10 cellular contexts compared by ENCODE assay signal in genomic region chr12:6347367-6348338, GRCh38. TPM values are rescaled to one million over a fixed set of nuclear protein-coding genes. Genes with fewer than 3 reads are reported as not detected.
DNase-seq lines count a peak whose midpoint lies in the region; ATAC-seq and TF ChIP-seq lines count a peak whose summit lies in the region.
"Had no signal": no experiment of that assay in that cellular context is flagged by ENCODE, and none has a peak within 500 bp of the region (broad histone marks: within the 10 kb centered on the region; RNA-seq: fewer than 3 reads in every experiment).

No MANE protein-coding gene starts in this region.

- peaks cover 12 to 76% of the 10 kb centered on the region in 2 donors for H3K4me1 ChIP-seq in left lung
- peaks cover 49 to 76% (median 57%) of the 10 kb centered on the region in 4 donors for H3K4me1 ChIP-seq in stomach
- peaks cover 3% of the 10 kb centered on the region for H3K4me1 ChIP-seq in neural progenitor cell

- H3K27ac ChIP-seq in left lung (peak overlapping the region; percentile 65 to 88), stomach (peak overlapping the region; percentile 66 to 95 (median 85)), neural progenitor cell (no peak overlapping the region)

- peaks cover 5% of the 10 kb centered on the region for H3F3A ChIP-seq in neural progenitor cell (ENCODE audit: low read depth)

- H3K9me3 ChIP-seq in left lung (no peaks in the 10 kb centered on the region), stomach (no peaks in the 10 kb centered on the region), neural progenitor cell (ENCODE audit: low read depth) (no peaks in the 10 kb centered on the region)

- H3K4me2 ChIP-seq in neural progenitor cell: no peak overlapping the region

- no peak overlapping the region for H3K9ac ChIP-seq in neural progenitor cell

- in situ Hi-C loops in astrocyte of the spinal cord (cut with HindIII; ENCODE audit: low sequenced_read_pairs): no loop called here

- H3K4me3 ChIP-seq in astrocyte of the spinal cord (ENCODE audit: low read depth, low read length) (no peak overlapping the region), left lung (no peak overlapping the region), stomach (peak overlapping the region in 2 of 4 donors; percentile 3 to 24), neural progenitor cell (no peak overlapping the region)

- TF ChIP-seq CTCF in astrocyte of the spinal cord (IDR thresholded peaks at IDR 0.05; ENCODE audit: low read depth, low read length): no peak
- TF ChIP-seq CTCF in left lung (IDR thresholded peaks at IDR 0.05): no peak
- no peak for TF ChIP-seq CTCF in stomach (IDR thresholded peaks at IDR 0.05)
- TF ChIP-seq CTCF in neural progenitor cell (IDR thresholded peaks at IDR 0.05): no peak

- no peaks in the 10 kb centered on the region for H3K79me2 ChIP-seq in neural progenitor cell (ENCODE audit: low read depth)

- DNase-seq in KG1 (lab: John Stamatoyannopoulos, UW) (peak; percentile 70), astrocyte of the spinal cord (ENCODE audit: low read depth, low spot score) (peak; percentile 48), left lung (no peak), stomach (peak; percentile 83), iPS-NIHi7 (ENCODE audit: extremely low spot score) (no peak), NCI-H2171 treated with DMSO at 0.1 percent for 48 hours (lab: John Stamatoyannopoulos, UW) (no peak), neural progenitor cell (ENCODE audit: low spot score) (no peak)
- DNase-seq: activated gamma-delta T cell treated with Interleukin-2 at 50 U/mL for 16 hours, T-helper 17 cell had no signal

- H3K27ac Mint-ChIP-seq in neural progenitor cell: no peak overlapping the region
- H3K27ac Mint-ChIP-seq: T-helper 17 cell had no signal

- peak in 1 of 4 donors; percentile 18 for TF ChIP-seq POLR2A in stomach (IDR thresholded peaks at IDR 0.05)

- 15 to 48% (median 42%) methylated on average over 11 to 19 of the region's 19 CpGs for WGBS in stomach, 5 donors

- no peaks in the 10 kb centered on the region for H4K20me1 ChIP-seq in neural progenitor cell (ENCODE audit: low read depth)

- intact Hi-C loops in left lung (cut with DNase I) (no loop called here), stomach (cut with DNase I; ENCODE audit: low total_unique reads) (no loop called here)

- no peak for TF ChIP-seq EP300 in stomach (IDR thresholded peaks at IDR 0.05)

- H3K27me3 ChIP-seq in left lung: no peaks in the 10 kb centered on the region
- H3K27me3 ChIP-seq in stomach: no peaks in the 10 kb centered on the region
- no peaks in the 10 kb centered on the region for H3K27me3 ChIP-seq in neural progenitor cell

- H2AFZ ChIP-seq in neural progenitor cell (replicated peaks): no peak overlapping the region

- peaks cover 2% of the 10 kb centered on the region for H3K9me3 Mint-ChIP-seq in neural progenitor cell

- peaks cover 17% of the 10 kb centered on the region for H3K4me1 Mint-ChIP-seq in neural progenitor cell

- H3K36me3 ChIP-seq in left lung (no peaks in the 10 kb centered on the region), stomach (peaks cover 0 to 15% (median 5%) of the 10 kb centered on the region in 4 donors), neural progenitor cell (no peaks in the 10 kb centered on the region)

- no peak overlapping the region for H3K4me3 Mint-ChIP-seq in neural progenitor cell
- H3K4me3 Mint-ChIP-seq: T-helper 17 cell had no signal

- H3K27me3 Mint-ChIP-seq in neural progenitor cell (ENCODE audit: insufficient read depth, low read depth): peaks cover 6% of the 10 kb centered on the region
- H3K27me3 Mint-ChIP-seq: T-helper 17 cell had no signal

- ATAC-seq in left lung (peak; percentile 51), HG03457 (IDR thresholded peaks at IDR 0.05; ENCODE audit: unreplicated experiment) (no peak)
- ATAC-seq: T-helper 17 cell had no signal

- no peaks in the 10 kb centered on the region for H3K36me3 Mint-ChIP-seq in neural progenitor cell

RNA-seq across cellular contexts. Expression of gene TNFRSF1A, which starts 5.8 kb away (rescaled TPM):
- total RNA-seq in left lung: 100 to 1,000 TPM; 155 to 211 TPM
- total RNA-seq in stomach: 100 to 1,000 TPM in 4 of 5 donors, 10 to 100 TPM in 1; 91.6 to 432 (median 152) TPM
- 10 to 100 TPM; 35.2 to 64.4 (median 38.5) TPM for polyA plus RNA-seq in stomach
- 21.8 and 24.7 TPM in 2 replicates for total RNA-seq in neural progenitor cell (ENCODE audit: low replicate concordance)

RNA-seq across cellular contexts. Expression of gene SCNN1A, which starts 27.7 kb away (rescaled TPM):
- total RNA-seq in left lung: 100 to 1,000 TPM; 196 to 212 TPM
- 100 to 1,000 TPM in 4 of 5 donors, 10 to 100 TPM in 1; 63.3 to 486 (median 277) TPM for total RNA-seq in stomach
- 10 to 100 TPM; 16.6 to 98.0 (median 47.5) TPM for polyA plus RNA-seq in stomach
- total RNA-seq in neural progenitor cell (ENCODE audit: low replicate concordance): 1.2 and 5.0 TPM in 2 replicates

RNA-seq across cellular contexts. Expression of gene LTBR, which starts 36.3 kb away (rescaled TPM):
- total RNA-seq in left lung (100 to 1,000 TPM; 149 to 153 TPM), stomach (100 to 1,000 TPM in 3 of 5 donors, 10 to 100 TPM in 2; 27.5 to 471 (median 126) TPM), neural progenitor cell (ENCODE audit: low replicate concordance) (0.25 TPM in 1 of 2 replicates, not detected in the other)
- polyA plus RNA-seq in stomach: 10 to 100 TPM; 47.3 to 76.3 (median 48.3) TPM

RNA-seq across cellular contexts. Expression of gene PLEKHG6, which starts 37.2 kb away (rescaled TPM):
- total RNA-seq in left lung (1 to 10 TPM; 2.0 to 4.2 TPM), stomach (100 to 1,000 TPM in 1 of 5 donors, 10 to 100 TPM in 3, 1 to 10 TPM in 1; 6.4 to 101 (median 16.2) TPM), neural progenitor cell (ENCODE audit: low replicate concordance) (0.86 and 1.7 TPM in 2 replicates)
- 10 to 100 TPM in 2 of 3 donors, 1 to 10 TPM in 1; 5.9 to 32.3 (median 27.0) TPM for polyA plus RNA-seq in stomach
- total RNA-seq: T-helper 17 cell had no signal

Comparison
In these comparisons a context has a peak if more than half of its experiments do, and no peak if none do; other contexts are left out.
1. DNase-seq: peak in KG1 (single experiment), astrocyte of the spinal cord (single experiment) and stomach (single experiment); none in left lung (0 of 2), iPS-NIHi7 (single experiment), NCI-H2171 treated with DMSO at 0.1 percent for 48 hours (single experiment) and neural progenitor cell (single experiment).
2. RNA of gene SCNN1A, which starts 27.7 kb away (total RNA-seq): 63.3 to 486 TPM in stomach and 196 to 212 TPM in left lung; 1.2 to 5.0 TPM in neural progenitor cell; every median in the first group is over 10 times any median in the second.
3. RNA of gene LTBR, which starts 36.3 kb away (total RNA-seq): 149 to 153 TPM in left lung and 27.5 to 471 TPM in stomach; 0.25 TPM in neural progenitor cell; every median in the first group is over 10 times any median in the second.